16 cellular contexts compared by ENCODE assay signal in genomic region chr13:33075996-33076395, GRCh38. TPM values are rescaled to one million over a fixed set of nuclear protein-coding genes. Genes with fewer than 3 reads are reported as not detected.
A peak's percentile ranks its signal among the peaks of the same experiment; 100 is the strongest.
DNase-seq lines count a peak whose midpoint lies in the region; ATAC-seq and TF ChIP-seq lines count a peak whose summit lies in the region.
"Had no signal": no experiment of that assay in that cellular context is flagged by ENCODE, and none has a peak within 500 bp of the region (broad histone marks: within the 10 kb centered on the region; RNA-seq: fewer than 3 reads in every experiment).

No MANE protein-coding gene starts in this region.

- WGBS in hepatocyte (ENCODE audit: low lambda C conversion rate, missing lambda C conversion rate), result 76% methylated on average over 1 of the region's 1 CpG
- 65% methylated on average over 1 of the region's 1 CpG for WGBS in smooth muscle cell (ENCODE audit: low lambda C conversion rate)

- DNase-seq in GM23338 (ENCODE audit: low spot score), result no peak
- no peak for DNase-seq in hepatocyte (ENCODE audit: low spot score)
- DNase-seq in smooth muscle cell (lab: John Stamatoyannopoulos, UW; ENCODE audit: unreplicated experiment), result no peak
- DNase-seq in effector CD8-positive, alpha-beta T cell (lab: John Stamatoyannopoulos, UW), result no peak
- no peak for DNase-seq in GM19240 (ENCODE audit: insufficient read length, low spot score)
- DNase-seq: 8988T; CD4-positive, alpha-beta T cell; DMS79; GOT3; H9 had no signal

- H3K27me3 Mint-ChIP-seq in GM23338 (ENCODE audit: insufficient read depth, low read depth, poor library complexity), result peaks cover 5% of the 10 kb centered on the region

- H3K9me2 ChIP-seq in GM23338 (ENCODE audit: insufficient read depth) (no peaks in the 10 kb centered on the region), hepatocyte (replicated peaks; ENCODE audit: insufficient read depth) (no peaks in the 10 kb centered on the region), neural cell (ENCODE audit: insufficient read depth, low read length) (no peaks in the 10 kb centered on the region)

- H3K4me3 ChIP-seq in GM23338 (no peak overlapping the region), hepatocyte (no peak overlapping the region), neural cell (ENCODE audit: low read length) (no peak overlapping the region), smooth muscle cell (no peak overlapping the region)
- H3K4me3 ChIP-seq: BLaER1 treated with 17β-estradiol and CSF1 and Interleukin-3, amounts not matched to agents 10 nM and 100 nM; GM12878 had no signal

- H3K79me2 ChIP-seq in GM23338 (replicated peaks; ENCODE audit: insufficient read depth) (no peaks in the 10 kb centered on the region), hepatocyte (no peaks in the 10 kb centered on the region), neural cell (replicated peaks; ENCODE audit: insufficient read depth, low read length) (no peaks in the 10 kb centered on the region), smooth muscle cell (ENCODE audit: low read depth) (no peaks in the 10 kb centered on the region)

- H4K20me1 ChIP-seq in GM23338 (replicated peaks; ENCODE audit: insufficient read depth) (no peaks in the 10 kb centered on the region; the same call in 1 of the 2 replicates), hepatocyte (ENCODE audit: insufficient read depth, poor library complexity, severe bottlenecking) (no peaks in the 10 kb centered on the region), neural cell (ENCODE audit: insufficient read depth) (no peaks in the 10 kb centered on the region), smooth muscle cell (ENCODE audit: low read depth) (no peaks in the 10 kb centered on the region)
- H4K20me1 ChIP-seq: BLaER1 treated with 17β-estradiol and CSF1 and Interleukin-3, amounts not matched to agents 10 nM and 100 nM had no signal

- TF ChIP-seq RAD21 in neural cell (conservative IDR thresholded peaks at IDR 0.05), result no peak

- peak overlapping the region; percentile 10; the same call in 1 of the 2 replicates for H2AFZ ChIP-seq in GM23338
- no peak overlapping the region for H2AFZ ChIP-seq in hepatocyte
- H2AFZ ChIP-seq in neural cell (ENCODE audit: low read depth, low read length), result no peak overlapping the region
- H2AFZ ChIP-seq in smooth muscle cell (ENCODE audit: low read depth), result peak overlapping the region; percentile 1

- no peaks in the 10 kb centered on the region for H3K36me3 ChIP-seq in GM23338 (ENCODE audit: insufficient read depth)
- no peaks in the 10 kb centered on the region for H3K36me3 ChIP-seq in hepatocyte (replicated peaks; ENCODE audit: insufficient read depth, low read depth)
- no peaks in the 10 kb centered on the region for H3K36me3 ChIP-seq in neural cell (ENCODE audit: insufficient read depth, low read length)
- no peaks in the 10 kb centered on the region for H3K36me3 ChIP-seq in smooth muscle cell (ENCODE audit: low read depth)
- H3K36me3 ChIP-seq: BLaER1 treated with 17β-estradiol and CSF1 and Interleukin-3, amounts not matched to agents 10 nM and 100 nM had no signal

- H3K27ac ChIP-seq in GM23338 (ENCODE audit: low read depth) (no peak overlapping the region; the same call in 1 of the 2 replicates), hepatocyte (no peak overlapping the region), neural cell (ENCODE audit: low read length) (peak overlapping the region; percentile 4), smooth muscle cell (ENCODE audit: low read depth) (no peak overlapping the region)
- H3K27ac ChIP-seq: BLaER1 treated with 17β-estradiol and CSF1 and Interleukin-3, amounts not matched to agents 10 nM and 100 nM; HL-60 had no signal

- H3K27ac Mint-ChIP-seq in GM23338, result no peak overlapping the region
- H3K27ac Mint-ChIP-seq: CD4-positive, alpha-beta T cell; H9 had no signal

- H3K9me3 ChIP-seq in hepatocyte (ENCODE audit: low read depth) (no peaks in the 10 kb centered on the region), neural cell (ENCODE audit: low read length) (no peaks in the 10 kb centered on the region), smooth muscle cell (replicated peaks; ENCODE audit: low read depth) (no peaks in the 10 kb centered on the region)

- H3K4me1 ChIP-seq in GM23338 (ENCODE audit: insufficient read depth), result no peaks in the 10 kb centered on the region
- H3K4me1 ChIP-seq in hepatocyte (ENCODE audit: insufficient read depth), result no peaks in the 10 kb centered on the region
- no peaks in the 10 kb centered on the region for H3K4me1 ChIP-seq in smooth muscle cell (ENCODE audit: low read depth)

- no peaks in the 10 kb centered on the region for H3K27me3 ChIP-seq in GM23338 (ENCODE audit: insufficient read depth)
- no peaks in the 10 kb centered on the region for H3K27me3 ChIP-seq in hepatocyte
- no peaks in the 10 kb centered on the region for H3K27me3 ChIP-seq in neural cell (ENCODE audit: insufficient read depth, low read depth, low read length)
- H3K27me3 ChIP-seq in smooth muscle cell (ENCODE audit: low read depth), result no peaks in the 10 kb centered on the region
- H3K27me3 ChIP-seq: BLaER1 treated with 17β-estradiol and CSF1 and Interleukin-3, amounts not matched to agents 10 nM and 100 nM had no signal

- ATAC-seq in GM23338 (no peak), GM21390 (IDR thresholded peaks at IDR 0.05; ENCODE audit: unreplicated experiment) (no peak)
- ATAC-seq: GM12878 had no signal

- no peaks in the 10 kb centered on the region for H3K9me3 Mint-ChIP-seq in GM23338
- H3K9me3 Mint-ChIP-seq: CD4-positive, alpha-beta T cell; H9 had no signal

- no peak for TF ChIP-seq EP300 in neural cell (conservative IDR thresholded peaks at IDR 0.05; ENCODE audit: poor library complexity, severe bottlenecking)

- H3F3A ChIP-seq in GM23338 (replicated peaks; ENCODE audit: low read depth), result no peaks in the 10 kb centered on the region
- no peaks in the 10 kb centered on the region for H3F3A ChIP-seq in neural cell (ENCODE audit: insufficient read depth, low read length, poor library complexity, severe bottlenecking)
- no peaks in the 10 kb centered on the region for H3F3A ChIP-seq in smooth muscle cell (ENCODE audit: low read depth)

- H3K4me2 ChIP-seq in GM23338, result no peak overlapping the region
- peak overlapping the region; percentile 1 for H3K4me2 ChIP-seq in hepatocyte
- H3K4me2 ChIP-seq in neural cell (ENCODE audit: low read length), result no peak overlapping the region
- no peak overlapping the region for H3K4me2 ChIP-seq in smooth muscle cell
- H3K4me2 ChIP-seq: BLaER1 treated with 17β-estradiol and CSF1 and Interleukin-3, amounts not matched to agents 10 nM and 100 nM had no signal

- no peak overlapping the region for H3K4me3 Mint-ChIP-seq in GM23338
- H3K4me3 Mint-ChIP-seq: CD4-positive, alpha-beta T cell; H9 had no signal

- TF ChIP-seq CTCF in GM23338 (conservative IDR thresholded peaks at IDR 0.05; ENCODE audit: low read depth in 2 of 2), result no peak
- TF ChIP-seq CTCF in hepatocyte (IDR thresholded peaks at IDR 0.05; ENCODE audit: poor library complexity), result no peak
- no peak for TF ChIP-seq CTCF in neural cell (IDR thresholded peaks at IDR 0.05; ENCODE audit: poor library complexity, severe bottlenecking)
- TF ChIP-seq CTCF in smooth muscle cell (IDR thresholded peaks at IDR 0.05; ENCODE audit: borderline replicate concordance, insufficient read depth, poor library complexity, severe bottlenecking), result no peak

- H3K9ac ChIP-seq in neural cell (ENCODE audit: low read length) (no peak overlapping the region), smooth muscle cell (ENCODE audit: low read depth) (no peak overlapping the region)
- H3K9ac ChIP-seq: BLaER1 treated with 17β-estradiol and CSF1 and Interleukin-3, amounts not matched to agents 10 nM and 100 nM had no signal

- no peaks in the 10 kb centered on the region for H3K36me3 Mint-ChIP-seq in GM23338 (ENCODE audit: low read depth)

- peaks cover 10% of the 10 kb centered on the region for H3K4me1 Mint-ChIP-seq in GM23338

TF ChIP-seq in GM23338, 12 proteins besides CTCF, POLR2A, EP300 and RAD21 (continues in another document):
- TF ChIP-seq STAT1 (IDR thresholded peaks at IDR 0.05; ENCODE audit: unreplicated experiment), result no peak
- TF ChIP-seq ZNF331 (CRISPR knock-in tag; IDR thresholded peaks at IDR 0.05; ENCODE audit: low read depth), result no peak

TF ChIP-seq in neural cell, 6 proteins besides CTCF, POLR2A, EP300 and RAD21 (continues in another document):
- TF ChIP-seq EZH2 (IDR thresholded peaks at IDR 0.05; ENCODE audit: borderline replicate concordance, insufficient read depth, low read length, poor library complexity, severe bottlenecking) (no peak), SMC3 (conservative IDR thresholded peaks at IDR 0.05; ENCODE audit: poor library complexity) (no peak), MXI1 (conservative IDR thresholded peaks at IDR 0.05; ENCODE audit: poor library complexity, severe bottlenecking) (no peak), POLR2AphosphoS5 (IDR thresholded peaks at IDR 0.05) (no peak)

RNA-seq across cellular contexts. Expression of gene KL, which starts 59.8 kb away (rescaled TPM):
- 0.03 TPM in 1 of 2 replicates, not detected in the other for total RNA-seq in GM23338 (2014; rRNA removed; shearing (Covaris generic))
- polyA plus RNA-seq in GM23338 (2016; fragmentation: Nextera tagmentation; extraction: Ambion mirVana), result 0.07 TPM in 1 of 2 replicates, not detected in the other
- 1.6 and 1.7 TPM in 2 replicates for total RNA-seq in hepatocyte
- polyA plus RNA-seq in hepatocyte, result 0.12 and 1.4 TPM in 2 replicates
- 0.09 TPM in 1 of 2 replicates, not detected in the other for polyA plus RNA-seq in neural cell
- 0.12 TPM in 1 of 2 replicates, not detected in the other for polyA minus RNA-seq in neural cell
- total RNA-seq in smooth muscle cell, result 0.49 and 2.2 TPM in 2 replicates
- polyA plus RNA-seq in smooth muscle cell, result 0.14 TPM in 1 of 2 replicates, not detected in the other
- total RNA-seq: CD4-positive, alpha-beta T cell; G401; H9 had no signal

Comparison
In these comparisons a context has a peak if more than half of its experiments do, and no peak if none do; other contexts are left out.
1. H2AFZ ChIP-seq: peak in GM23338 (single experiment) and smooth muscle cell (single experiment); none in hepatocyte (single experiment) and neural cell (single experiment).